16 cellular contexts compared by ENCODE assay signal in genomic region chr1:91557039-91557690, GRCh38. TPM values are rescaled to one million over a fixed set of nuclear protein-coding genes. Genes with fewer than 3 reads are reported as not detected.
DNase-seq lines count a peak whose midpoint lies in the region; ATAC-seq and TF ChIP-seq lines count a peak whose summit lies in the region.
"Had no signal": no experiment of that assay in that cellular context is flagged by ENCODE, and none has a peak within 500 bp of the region (broad histone marks: within the 10 kb centered on the region; RNA-seq: fewer than 3 reads in every experiment).

No MANE protein-coding gene starts in this region.

- H3K36me3 Mint-ChIP-seq in activated naive CD4-positive, alpha-beta T cell treated with anti-CD3 and anti-CD28 coated beads, Interleukin-2, amount 10 ng/mL, durations not matched to agents 7 days and 5 days, result peaks cover 21% of the 10 kb centered on the region
- no peaks in the 10 kb centered on the region for H3K36me3 Mint-ChIP-seq in endothelial cell (ENCODE audit: low read depth, unreplicated experiment)

- no peak for DNase-seq in activated naive CD4-positive, alpha-beta T cell treated with anti-CD3 and anti-CD28 coated beads, Interleukin-2, amount 10 ng/mL, durations not matched to agents 7 days and 5 days
- no peak for DNase-seq in activated naive CD4-positive, alpha-beta T cell (lab: John Stamatoyannopoulos, UW)
- peak; percentile 13 for DNase-seq in astrocyte of the hippocampus (ENCODE audit: low read depth, low spot score)
- DNase-seq in kidney tubule cell (ENCODE audit: low spot score), result peak; percentile 83
- DNase-seq in upper lobe of right lung, result no peak
- no peak for DNase-seq in endothelial cell (ENCODE audit: low spot score)
- no peak for DNase-seq in medulla oblongata (ENCODE audit: extremely low spot score)
- no peak for DNase-seq in COR-L47 (lab: John Stamatoyannopoulos, UW)
- DNase-seq: activated CD4-positive, CD25-positive, alpha-beta regulatory T cell treated with anti-CD3 and anti-CD28 coated beads, Interleukin-2, amount 50 U/mL, for 72 hours; activated gamma-delta T cell; erythroblast; lower lobe of right lung; NCI-H1092; NCI-H345; nucleus accumbens; thyroid gland had no signal

- H3K27me3 ChIP-seq in upper lobe of right lung, result no peaks in the 10 kb centered on the region
- H3K27me3 ChIP-seq: thyroid gland had no signal

- ATAC-seq in upper lobe of right lung, result peak; percentile 59

- H3K9me3 ChIP-seq in upper lobe of right lung, result no peaks in the 10 kb centered on the region
- H3K9me3 ChIP-seq: lower lobe of right lung, thyroid gland had no signal

- no peaks in the 10 kb centered on the region for H3K36me3 ChIP-seq in upper lobe of right lung
- H3K36me3 ChIP-seq: lower lobe of right lung, thyroid gland had no signal

- H3K27me3 Mint-ChIP-seq in activated naive CD4-positive, alpha-beta T cell treated with anti-CD3 and anti-CD28 coated beads, Interleukin-2, amount 10 ng/mL, durations not matched to agents 7 days and 5 days, result no peaks in the 10 kb centered on the region
- no peaks in the 10 kb centered on the region for H3K27me3 Mint-ChIP-seq in endothelial cell (ENCODE audit: unreplicated experiment)

- peaks cover 94% of the 10 kb centered on the region for H3K4me1 Mint-ChIP-seq in activated naive CD4-positive, alpha-beta T cell treated with anti-CD3 and anti-CD28 coated beads, Interleukin-2, amount 10 ng/mL, durations not matched to agents 7 days and 5 days
- H3K4me1 Mint-ChIP-seq in endothelial cell (ENCODE audit: unreplicated experiment), result peaks cover 69% of the 10 kb centered on the region

- no peak for TF ChIP-seq CTCF in upper lobe of right lung (IDR thresholded peaks at IDR 0.05)
- no peak for TF ChIP-seq CTCF in endothelial cell (IDR thresholded peaks at IDR 0.05; ENCODE audit: unreplicated experiment)

- peak overlapping the region; percentile 99 for H3K27ac Mint-ChIP-seq in activated naive CD4-positive, alpha-beta T cell treated with anti-CD3 and anti-CD28 coated beads, Interleukin-2, amount 10 ng/mL, durations not matched to agents 7 days and 5 days
- H3K27ac Mint-ChIP-seq in endothelial cell (ENCODE audit: unreplicated experiment), result no peak overlapping the region

- H3K9me3 Mint-ChIP-seq in activated naive CD4-positive, alpha-beta T cell treated with anti-CD3 and anti-CD28 coated beads, Interleukin-2, amount 10 ng/mL, durations not matched to agents 7 days and 5 days, result no peaks in the 10 kb centered on the region
- H3K9me3 Mint-ChIP-seq in endothelial cell (ENCODE audit: unreplicated experiment), result no peaks in the 10 kb centered on the region

- H3K4me3 ChIP-seq in upper lobe of right lung, result no peak overlapping the region
- H3K4me3 ChIP-seq: lower lobe of right lung, thyroid gland had no signal

- H3K4me1 ChIP-seq in upper lobe of right lung, result peaks cover 45% of the 10 kb centered on the region

- H3K27ac ChIP-seq in upper lobe of right lung, result no peak overlapping the region
- H3K27ac ChIP-seq: lower lobe of right lung, thyroid gland had no signal

- CTCF ChIA-PET in activated naive CD4-positive, alpha-beta T cell treated with anti-CD3 and anti-CD28 coated beads, Interleukin-2, amount 10 ng/mL, durations not matched to agents 7 days and 5 days (lab: Charles Lee), result no interaction called here

- H3K4me3 Mint-ChIP-seq in activated naive CD4-positive, alpha-beta T cell treated with anti-CD3 and anti-CD28 coated beads, Interleukin-2, amount 10 ng/mL, durations not matched to agents 7 days and 5 days, result no peak overlapping the region
- no peak overlapping the region for H3K4me3 Mint-ChIP-seq in endothelial cell (ENCODE audit: unreplicated experiment)

- intact Hi-C loops in upper lobe of right lung (cut with DNase I), result no loop called here

RNA-seq across cellular contexts. Expression of gene CDC7, which starts 56.5 kb away (rescaled TPM):
- total RNA-seq in upper lobe of right lung (4.3 TPM), endothelial cell (ENCODE audit: unreplicated experiment) (21.3 TPM)

Comparison
In these comparisons a context has a peak if more than half of its experiments do, and no peak if none do; other contexts are left out.
1. DNase-seq: peak in astrocyte of the hippocampus (single experiment) and kidney tubule cell (single experiment); none in activated naive CD4-positive, alpha-beta T cell treated with anti-CD3 and anti-CD28 coated beads, Interleukin-2, amount 10 ng/mL, durations not matched to agents 7 days and 5 days (single experiment), activated naive CD4-positive, alpha-beta T cell (0 of 4), upper lobe of right lung (single experiment), endothelial cell (single experiment), medulla oblongata (single experiment) and COR-L47 (single experiment).